Comparison of ENCODE assay signal across 21 cellular contexts in genomic region chr15:31375772-31376171, GRCh38. TPM values are rescaled to one million over a fixed set of nuclear protein-coding genes. Genes with fewer than 3 reads are reported as not detected.
A peak's percentile ranks its signal among the peaks of the same experiment; 100 is the strongest.
DNase-seq lines count a peak whose midpoint lies in the region; ATAC-seq, FAIRE-seq and TF ChIP-seq lines count a peak whose summit lies in the region.
"Had no signal": no experiment of that assay in that cellular context is flagged by ENCODE, and none has a peak within 500 bp of the region (broad histone marks: within the 10 kb centered on the region; RNA-seq: fewer than 3 reads in every experiment).

No MANE protein-coding gene starts in this region.

- peaks cover 84% of the 10 kb centered on the region for H3K36me3 Mint-ChIP-seq in CD8-positive, alpha-beta T cell
- peaks cover 10 to 34% (median 20%) of the 10 kb centered on the region in 3 donors for H3K36me3 Mint-ChIP-seq in immature natural killer cell

- no peak for ATAC-seq in CD8-positive, alpha-beta T cell

- FAIRE-seq in small intestine (lab: Jason Lieb, UNC) = no peak
- FAIRE-seq: keratinocyte had no signal

- intact Hi-C loops in CD8-positive, alpha-beta T cell (cut with DNase I, micrococcal nuclease) = loop anchor here in 1 of 2 experiments (1.0 kb wide), 1 partner anchor 9 kb away; no protein-coding TSS in a partner anchor

- DNase-seq in CD8-positive, alpha-beta T cell = no peak
- no peak for DNase-seq in Peyer's patch
- no peak for DNase-seq in immature natural killer cell
- DNase-seq in small intestine = no peak
- no peak for DNase-seq in effector CD4-positive, alpha-beta T cell
- no peak for DNase-seq in HuH-7.5 (ENCODE audit: low spot score)
- DNase-seq in HPDE6-E6E7 (ENCODE audit: extremely low spot score) = no peak
- DNase-seq: BE2C, foreskin fibroblast, GOT3, hypothalamus, Kasumi-1, NCI-H1105 treated with DMSO at 0.1 percent for 48 hours, NCI-H526, Right ventricle myocardium superior had no signal

- H3K4me3 Mint-ChIP-seq in CD8-positive, alpha-beta T cell = no peak overlapping the region
- H3K4me3 Mint-ChIP-seq in immature natural killer cell = no peak overlapping the region
- H3K4me3 Mint-ChIP-seq: activated T-helper 1 cell treated with anti-CD3 and anti-CD28 coated beads, Interleukin-12 subunit alpha, Interleukin-12 subunit beta, Interleukin-2, Interleukin-4 antibody, amounts not matched to agents 30 ng/mL and 10 ng/mL and 1 ng/mL, durations not matched to agents 14 hours and 24 hours and 36 hours; dendritic cell treated with granulocyte-macrophage colony-stimulating factor and Interleukin-4, amounts not matched to agents 40 ng/mL and 50 ng/mL, for 4 days; neural crest cell had no signal

- no peaks in the 10 kb centered on the region for H3K27me3 Mint-ChIP-seq in CD8-positive, alpha-beta T cell (ENCODE audit: low read depth)
- H3K27me3 Mint-ChIP-seq in immature natural killer cell (ENCODE audit: low read depth in 3 of 3) = peaks cover 29 to 51% (median 32%) of the 10 kb centered on the region in 3 donors
- H3K27me3 Mint-ChIP-seq: dendritic cell treated with granulocyte-macrophage colony-stimulating factor and Interleukin-4, amounts not matched to agents 40 ng/mL and 50 ng/mL, for 4 days had no signal

- CTCF ChIA-PET in CD8-positive, alpha-beta T cell (lab: Charles Lee) = interaction anchor here (0.7 to 5.9 kb wide), 4 partner anchors 10 to 113 kb away, joined by 3 to 35 read pairs (median 3); no protein-coding TSS in a partner anchor

- no peak overlapping the region for H3K27ac ChIP-seq in CD8-positive, alpha-beta T cell (ENCODE audit: low read depth, low read length)
- H3K27ac ChIP-seq in Peyer's patch (peak overlapping the region in 3 of 4 donors; percentile 65 to 93 (median 84)), small intestine (ENCODE audit: low read depth in 1 of 2, low read length in 1 of 2) (peak overlapping the region; percentile 87 to 96)
- H3K27ac ChIP-seq: epithelial cell of prostate, thoracic aorta had no signal

- peaks cover 33% of the 10 kb centered on the region for H3K36me3 ChIP-seq in CD8-positive, alpha-beta T cell (ENCODE audit: insufficient read depth, low read length)
- H3K36me3 ChIP-seq in Peyer's patch (peaks cover 0 to 40% (median 0%) of the 10 kb centered on the region in 3 donors), small intestine (ENCODE audit: control insufficient read depth in 2 of 2, insufficient read depth in 2 of 2, low read length in 2 of 2) (peaks cover 6 to 10% of the 10 kb centered on the region in 2 donors)

- no peak for TF ChIP-seq POLR2A in Peyer's patch (IDR thresholded peaks at IDR 0.05)

- no peaks in the 10 kb centered on the region for H3K27me3 ChIP-seq in CD8-positive, alpha-beta T cell (ENCODE audit: insufficient read depth, low read length)
- no peaks in the 10 kb centered on the region for H3K27me3 ChIP-seq in Peyer's patch
- H3K27me3 ChIP-seq in small intestine (ENCODE audit: control insufficient read depth in 2 of 2, insufficient read depth in 2 of 2, low read length in 2 of 2) = no peaks in the 10 kb centered on the region
- H3K27me3 ChIP-seq: BE2C had no signal

- peak overlapping the region; percentile 70 for H3K27ac Mint-ChIP-seq in CD8-positive, alpha-beta T cell
- peak overlapping the region; percentile 67 to 75 (median 72) for H3K27ac Mint-ChIP-seq in immature natural killer cell
- H3K27ac Mint-ChIP-seq: dendritic cell treated with granulocyte-macrophage colony-stimulating factor and Interleukin-4, amounts not matched to agents 40 ng/mL and 50 ng/mL, for 4 days had no signal

- no peaks in the 10 kb centered on the region for H3K9me3 ChIP-seq in CD8-positive, alpha-beta T cell (ENCODE audit: low read length)
- H3K9me3 ChIP-seq in Peyer's patch (no peaks in the 10 kb centered on the region), small intestine (ENCODE audit: control insufficient read depth, low read depth) (no peaks in the 10 kb centered on the region)
- H3K9me3 ChIP-seq: thoracic aorta had no signal

- no peak overlapping the region for H3K4me3 ChIP-seq in CD8-positive, alpha-beta T cell (ENCODE audit: low read depth, low read length)
- H3K4me3 ChIP-seq in Peyer's patch (no peak overlapping the region), small intestine (ENCODE audit: low read depth in 1 of 2, low read length in 2 of 2) (no peak overlapping the region)
- H3K4me3 ChIP-seq: thoracic aorta had no signal

- no peaks in the 10 kb centered on the region for H3K9me3 Mint-ChIP-seq in CD8-positive, alpha-beta T cell
- H3K9me3 Mint-ChIP-seq in immature natural killer cell = no peaks in the 10 kb centered on the region
- H3K9me3 Mint-ChIP-seq: activated T-helper 1 cell treated with anti-CD3 and anti-CD28 coated beads, Interleukin-12 subunit alpha, Interleukin-12 subunit beta, Interleukin-2, Interleukin-4 antibody, amounts not matched to agents 30 ng/mL and 10 ng/mL and 1 ng/mL, durations not matched to agents 14 hours and 24 hours and 36 hours; dendritic cell treated with granulocyte-macrophage colony-stimulating factor and Interleukin-4, amounts not matched to agents 40 ng/mL and 50 ng/mL, for 4 days; neural crest cell had no signal

- WGBS in small intestine, 3 donors = 77 to 92% (median 86%) methylated on average over 8 of the region's 8 CpGs

- peaks cover 78% of the 10 kb centered on the region for H3K4me1 Mint-ChIP-seq in CD8-positive, alpha-beta T cell (ENCODE audit: low read depth)
- H3K4me1 Mint-ChIP-seq in immature natural killer cell = peaks cover 89 to 95% of the 10 kb centered on the region in 2 donors

- H3K4me1 ChIP-seq in CD8-positive, alpha-beta T cell (ENCODE audit: insufficient read depth, low read length) = peaks cover 81% of the 10 kb centered on the region
- H3K4me1 ChIP-seq in Peyer's patch (peaks cover 0 to 77% (median 3%) of the 10 kb centered on the region in 4 donors), small intestine (ENCODE audit: control insufficient read depth in 2 of 2, insufficient read depth in 1 of 2, low read depth in 1 of 2, low read length in 1 of 2) (peaks cover 6 to 24% of the 10 kb centered on the region in 2 donors)

- no peak for TF ChIP-seq CTCF in CD8-positive, alpha-beta T cell (IDR thresholded peaks at IDR 0.05)
- no peak for TF ChIP-seq CTCF in Peyer's patch (IDR thresholded peaks at IDR 0.05)

- POLR2A ChIA-PET in CD8-positive, alpha-beta T cell (lab: Charles Lee) = no interaction called here

RNA-seq across cellular contexts. Expression of gene KLF13, which starts 49.1 kb away (rescaled TPM):
- total RNA-seq in CD8-positive, alpha-beta T cell = 100 to 1,000 TPM; 359 to 364 TPM
- 10 to 100 TPM; 51.2 to 80.4 (median 75.6) TPM for total RNA-seq in Peyer's patch
- polyA plus RNA-seq in immature natural killer cell = 10 to 100 TPM; 24.7 to 89.9 (median 47.2) TPM
- 10 to 100 TPM; 50.6 to 61.3 (median 51.9) TPM for polyA plus RNA-seq in small intestine

Comparison
In these comparisons a context has a peak if more than half of its experiments do, and no peak if none do; other contexts are left out.
1. RNA of gene KLF13, which starts 49.1 kb away (total RNA-seq): 359 to 364 TPM in CD8-positive, alpha-beta T cell; 51.2 to 80.4 TPM in Peyer's patch; every median in the first group is over 4 times any median in the second.